In genomic region chr9:83620841-83621636, GRCh38 we compare ENCODE assay signal across 8 cellular contexts. TPM values are rescaled to one million over a fixed set of nuclear protein-coding genes. Genes with fewer than 3 reads are reported as not detected.
A peak's percentile ranks its signal among the peaks of the same experiment; 100 is the strongest.
DNase-seq lines count a peak whose midpoint lies in the region; ATAC-seq and TF ChIP-seq lines count a peak whose summit lies in the region.

No MANE protein-coding gene starts in this region.

- peak overlapping the region; percentile 72 for H3K4me3 Mint-ChIP-seq in Caco-2 (ENCODE audit: unreplicated experiment)
- no peak overlapping the region for H3K4me3 Mint-ChIP-seq in activated T-cell treated with anti-CD3 and anti-CD28 coated beads, Interleukin-2, amount 50 U/mL, for 24 hours

- DNase-seq in Caco-2 (peak in 1 of 2 experiments; percentile 58), HCEC 1CT (peak; percentile 48), NCI-H748 treated with DMSO at 0.1 percent for 48 hours (lab: John Stamatoyannopoulos, UW) (peak; percentile 75), fibroblast of the aortic adventitia (ENCODE audit: low read depth) (peak; percentile 66)
- peak; percentile 52 for DNase-seq in activated T-cell treated with anti-CD3 and anti-CD28 coated beads, Interleukin-2, amount 50 U/mL, for 24 hours

- peaks cover 20% of the 10 kb centered on the region for H3K4me1 Mint-ChIP-seq in Caco-2 (ENCODE audit: low read depth, unreplicated experiment)
- H3K4me1 Mint-ChIP-seq in activated T-cell treated with anti-CD3 and anti-CD28 coated beads, Interleukin-2, amount 50 U/mL, for 24 hours (ENCODE audit: low read depth): peaks cover 35% of the 10 kb centered on the region

- peaks cover 13% of the 10 kb centered on the region for H3K36me3 Mint-ChIP-seq in Caco-2 (ENCODE audit: insufficient read depth, unreplicated experiment)
- peaks cover 17% of the 10 kb centered on the region for H3K36me3 Mint-ChIP-seq in activated T-cell treated with anti-CD3 and anti-CD28 coated beads, Interleukin-2, amount 50 U/mL, for 24 hours (ENCODE audit: low read depth)

- H3K27me3 Mint-ChIP-seq in Caco-2 (ENCODE audit: insufficient read depth, unreplicated experiment): no peaks in the 10 kb centered on the region
- no peaks in the 10 kb centered on the region for H3K27me3 Mint-ChIP-seq in activated T-cell treated with anti-CD3 and anti-CD28 coated beads, Interleukin-2, amount 50 U/mL, for 24 hours

- ATAC-seq in HG03025 (IDR thresholded peaks at IDR 0.05; ENCODE audit: low FRiP score, unreplicated experiment) (no peak), HG02981 (IDR thresholded peaks at IDR 0.05; ENCODE audit: unreplicated experiment) (no peak)

- H3K4me3 ChIP-seq in Caco-2 (ENCODE audit: low read depth, low read length): peak overlapping the region; percentile 16
- H3K4me3 ChIP-seq in fibroblast of the aortic adventitia (ENCODE audit: low read depth, low read length): no peak overlapping the region
- H3K4me3 ChIP-seq in neutrophil (ENCODE audit: low read depth in 1 of 2, low read length in 1 of 2): no peak overlapping the region

- no peaks in the 10 kb centered on the region for H3K9me3 ChIP-seq in Caco-2
- H3K9me3 ChIP-seq in neutrophil: no peaks in the 10 kb centered on the region

- intact Hi-C loops in Caco-2 (cut with micrococcal nuclease; ENCODE audit: unreplicated experiment): loop anchor here (1.0 to 10.0 kb wide), 2 partner anchors 28 to 304 kb away; partner anchors contain the start of gene KIF27

- POLR2A ChIA-PET in Caco-2 (lab: Charles Lee): no interaction called here

- H3K4me1 ChIP-seq in Caco-2 (peaks cover 14% of the 10 kb centered on the region), neutrophil (ENCODE audit: control insufficient read depth in 1 of 2, insufficient read depth in 1 of 2, low read depth in 1 of 2, low read length in 1 of 2) (peaks cover 17 to 19% of the 10 kb centered on the region in 2 experiments)

- CTCF ChIA-PET in Caco-2 (lab: Charles Lee): interaction anchor here (0.6 to 1.3 kb wide), 4 partner anchors 16 to 390 kb away, joined by 3 to 15 read pairs (median 4); no protein-coding TSS in a partner anchor

- peak; percentile 25 to 54 for TF ChIP-seq CTCF in Caco-2 (IDR thresholded peaks at IDR 0.05; ENCODE audit: insufficient read depth in 1 of 2, low read depth in 1 of 2, low read length in 1 of 2, severe bottlenecking in 1 of 2, unreplicated experiment in 1 of 2)
- TF ChIP-seq CTCF in fibroblast of the aortic adventitia (IDR thresholded peaks at IDR 0.05; ENCODE audit: insufficient read depth, low read length): peak; percentile 78
- peak; percentile 41 for TF ChIP-seq CTCF in neutrophil (IDR thresholded peaks at IDR 0.05)

- peak overlapping the region; percentile 86 for H3K27ac Mint-ChIP-seq in Caco-2 (ENCODE audit: unreplicated experiment)
- no peak overlapping the region for H3K27ac Mint-ChIP-seq in activated T-cell treated with anti-CD3 and anti-CD28 coated beads, Interleukin-2, amount 50 U/mL, for 24 hours

- H3K36me3 ChIP-seq in Caco-2 (ENCODE audit: control insufficient read depth, insufficient read depth, low read length) (no peaks in the 10 kb centered on the region), neutrophil (no peaks in the 10 kb centered on the region)

- H3K27me3 ChIP-seq in Caco-2 (replicated peaks; ENCODE audit: control insufficient read depth, insufficient read depth, low read length) (no peaks in the 10 kb centered on the region), neutrophil (no peaks in the 10 kb centered on the region)

- no peaks in the 10 kb centered on the region for H3K9me3 Mint-ChIP-seq in Caco-2 (ENCODE audit: unreplicated experiment)
- H3K9me3 Mint-ChIP-seq in activated T-cell treated with anti-CD3 and anti-CD28 coated beads, Interleukin-2, amount 50 U/mL, for 24 hours: no peaks in the 10 kb centered on the region

- BruUV-seq in Caco-2 (replicated peaks; lab: Mats Ljungman, UMichigan): no TSS peak

- no peak overlapping the region for H3K27ac ChIP-seq in neutrophil

RNA-seq across cellular contexts. Expression of gene IDNK, which starts 1.9 kb away (rescaled TPM):
- total RNA-seq in Caco-2 (2022) (4.3 and 5.1 TPM in 2 replicates), fibroblast of the aortic adventitia (ENCODE audit: low replicate concordance) (6.0 and 7.6 TPM in 2 replicates)
